Comparison of ENCODE assay signal across 24 cellular contexts in genomic region chr1:230121950-230122349, GRCh38. TPM values are rescaled to one million over a fixed set of nuclear protein-coding genes. Genes with fewer than 3 reads are reported as not detected.
A peak's percentile ranks its signal among the peaks of the same experiment; 100 is the strongest.
DNase-seq lines count a peak whose midpoint lies in the region; ATAC-seq and TF ChIP-seq lines count a peak whose summit lies in the region.
"Had no signal": no experiment of that assay in that cellular context is flagged by ENCODE, and none has a peak within 500 bp of the region (broad histone marks: within the 10 kb centered on the region; RNA-seq: fewer than 3 reads in every experiment).

No MANE protein-coding gene starts in this region.

- H3K27me3 Mint-ChIP-seq in IgD-negative memory B cell (no peaks in the 10 kb centered on the region), chondrocyte (ENCODE audit: low read depth) (no peaks in the 10 kb centered on the region), nephron (ENCODE audit: low read depth) (no peaks in the 10 kb centered on the region)
- H3K27me3 Mint-ChIP-seq: progenitor cell of endocrine pancreas had no signal

- no TSS peak for BruUV-seq in OCI-LY7 (replicated peaks; lab: Mats Ljungman, UMichigan)

- no peaks in the 10 kb centered on the region for H3K9me2 ChIP-seq in OCI-LY7 (ENCODE audit: insufficient read depth, low read length)

- H2AFZ ChIP-seq in OCI-LY7 (ENCODE audit: low read length), result no peak overlapping the region; the same call in 1 of the 2 replicates

- POLR2A ChIA-PET in OCI-LY7 (lab: Charles Lee), result interaction anchor here (0.6 to 5.5 kb wide), 8 partner anchors 8 to 32 kb away, joined by 5 to 56 read pairs (median 10); no protein-coding TSS in a partner anchor

- H3K36me3 ChIP-seq in OCI-LY7 (ENCODE audit: insufficient read depth, low read length), result no peaks in the 10 kb centered on the region
- H3K36me3 ChIP-seq: brain microvascular endothelial cell, right lobe of liver, uterus had no signal

- peaks cover 88% of the 10 kb centered on the region for H3K4me1 ChIP-seq in OCI-LY7 (ENCODE audit: insufficient read depth, low read length, poor library complexity, severe bottlenecking)
- H3K4me1 ChIP-seq: uterus had no signal

- peaks cover 15% of the 10 kb centered on the region for H3K36me3 Mint-ChIP-seq in IgD-negative memory B cell
- peaks cover 7% of the 10 kb centered on the region for H3K36me3 Mint-ChIP-seq in chondrocyte (ENCODE audit: low read depth)
- peaks cover 21% of the 10 kb centered on the region for H3K36me3 Mint-ChIP-seq in nephron (ENCODE audit: low read depth)
- H3K36me3 Mint-ChIP-seq: stimulated activated effector memory CD8-positive, alpha-beta T cell treated with anti-CD3 and anti-CD28 coated beads, Interleukin-12 subunit alpha, Interleukin-12 subunit beta, amount 100 ng/mL, for 72 hours had no signal

- H3K9me3 Mint-ChIP-seq in IgD-negative memory B cell (no peaks in the 10 kb centered on the region), chondrocyte (ENCODE audit: low read depth) (no peaks in the 10 kb centered on the region), nephron (no peaks in the 10 kb centered on the region)
- H3K9me3 Mint-ChIP-seq: stimulated activated effector memory CD8-positive, alpha-beta T cell treated with anti-CD3 and anti-CD28 coated beads, Interleukin-12 subunit alpha, Interleukin-12 subunit beta, amount 100 ng/mL, for 72 hours; T-helper 1 cell treated with Interleukin-12 subunit alpha and Interleukin-12 subunit beta and Interleukin-4 antibody, amounts not matched to agents 30 μg/mL and 1 μg/mL, for 36 hours had no signal

- ATAC-seq in HG03108 (IDR thresholded peaks at IDR 0.05; ENCODE audit: unreplicated experiment) (no peak), HG02763 (IDR thresholded peaks at IDR 0.05; ENCODE audit: unreplicated experiment) (no peak)
- ATAC-seq: lower lobe of right lung; right lobe of liver; stimulated activated effector memory CD8-positive, alpha-beta T cell treated with anti-CD3 and anti-CD28 coated beads, Interleukin-12 subunit alpha, Interleukin-12 subunit beta, amount 100 ng/mL, for 72 hours had no signal

- H4K20me1 ChIP-seq in OCI-LY7 (ENCODE audit: insufficient read depth, low read length), result no peaks in the 10 kb centered on the region

- CTCF ChIA-PET in OCI-LY7 (lab: Charles Lee; ENCODE audit: unreplicated experiment), result interaction anchor here (1.2 to 1.7 kb wide), 2 partner anchors 12 to 24 kb away, joined by 5 to 7 read pairs; no protein-coding TSS in a partner anchor

- intact Hi-C loops in OCI-LY7 (cut with micrococcal nuclease; ENCODE audit: unreplicated experiment), result loop anchor here (2.0 to 5.0 kb wide), 4 partner anchors 15 to 460 kb away; no protein-coding TSS in a partner anchor

- TF ChIP-seq CTCF in OCI-LY7 (conservative IDR thresholded peaks at IDR 0.05; ENCODE audit: low read length), result no peak
- TF ChIP-seq CTCF in chondrocyte (IDR thresholded peaks at IDR 0.05), result no peak
- TF ChIP-seq CTCF in nephron (IDR thresholded peaks at IDR 0.05; ENCODE audit: unreplicated experiment in 3 of 3), result no peak

- peaks cover 46 to 67% (median 48%) of the 10 kb centered on the region in 3 donors for H3K4me1 Mint-ChIP-seq in IgD-negative memory B cell
- H3K4me1 Mint-ChIP-seq in chondrocyte (ENCODE audit: low read depth), result peaks cover 79% of the 10 kb centered on the region
- H3K4me1 Mint-ChIP-seq in nephron, result peaks cover 82% of the 10 kb centered on the region

- H3K27ac Mint-ChIP-seq in IgD-negative memory B cell (peak overlapping the region in 2 of 3 donors; percentile 46 to 90), chondrocyte (ENCODE audit: unreplicated experiment) (peak overlapping the region; percentile 87), nephron (peak overlapping the region; percentile 74 to 82 (median 78))
- H3K27ac Mint-ChIP-seq: progenitor cell of endocrine pancreas; stimulated activated effector memory CD8-positive, alpha-beta T cell treated with anti-CD3 and anti-CD28 coated beads, Interleukin-12 subunit alpha, Interleukin-12 subunit beta, amount 100 ng/mL, for 72 hours; T-helper 1 cell treated with Interleukin-12 subunit alpha and Interleukin-12 subunit beta and Interleukin-4 antibody, amounts not matched to agents 30 μg/mL and 1 μg/mL, for 36 hours had no signal

- H3K4me2 ChIP-seq in OCI-LY7 (ENCODE audit: low read length), result peak overlapping the region; percentile 62

- H3K4me3 Mint-ChIP-seq in IgD-negative memory B cell, result no peak overlapping the region
- no peak overlapping the region for H3K4me3 Mint-ChIP-seq in chondrocyte (ENCODE audit: unreplicated experiment)
- H3K4me3 Mint-ChIP-seq in nephron, result no peak overlapping the region
- H3K4me3 Mint-ChIP-seq: stimulated activated effector memory CD8-positive, alpha-beta T cell treated with anti-CD3 and anti-CD28 coated beads, Interleukin-12 subunit alpha, Interleukin-12 subunit beta, amount 100 ng/mL, for 72 hours; T-helper 1 cell treated with Interleukin-12 subunit alpha and Interleukin-12 subunit beta and Interleukin-4 antibody, amounts not matched to agents 30 μg/mL and 1 μg/mL, for 36 hours had no signal

- H3K27ac ChIP-seq in OCI-LY7 (ENCODE audit: low read depth, low read length, poor library complexity, severe bottlenecking), result peak overlapping the region; percentile 95
- H3K27ac ChIP-seq: brain microvascular endothelial cell, lower lobe of right lung, right lobe of liver, uterus had no signal

- peaks cover 59% of the 10 kb centered on the region; the same call in 1 of the 2 replicates for H3K79me2 ChIP-seq in OCI-LY7 (ENCODE audit: insufficient read depth, low read depth, low read length)

- H3K4me3 ChIP-seq in OCI-LY7 (ENCODE audit: low read depth, low read length, poor library complexity, severe bottlenecking), result peak overlapping the region; percentile 31
- H3K4me3 ChIP-seq: lower lobe of right lung, right lobe of liver, uterus had no signal

- DNase-seq in OCI-LY7 (ENCODE audit: low spot score) (no peak), chondrocyte (ENCODE audit: low spot score) (no peak), midbrain (lab: John Stamatoyannopoulos, UW) (no peak), NCI-H128 (lab: John Stamatoyannopoulos, UW; ENCODE audit: unreplicated experiment) (no peak)
- DNase-seq: activated CD4-positive, alpha-beta T cell treated with anti-CD3 and anti-CD28 coated beads for 1 hour; activated T-cell treated with anti-CD3 and anti-CD28 coated beads, Interleukin-2, amount 50 U/mL, for 1 hour; effector CD4-positive, alpha-beta T cell; islet precursor cell; lower lobe of right lung; NCI-H1092; NCI-H187 treated with DMSO at 0.1 percent for 48 hours; NCI-H524 treated with DMSO at 0.1 percent for 48 hours; right lobe of liver; stimulated activated CD4-positive, alpha-beta T cell treated with anti-CD3 and anti-CD28 coated beads, Interleukin-12 subunit alpha, Interleukin-12 subunit beta, amount 100 ng/mL, for 4 hours; stimulated activated CD4-positive, alpha-beta T cell treated with anti-CD3 and anti-CD28 coated beads, Interleukin-4, amount 100 ng/mL, for 24 hours; uterus had no signal

- H3K9me3 ChIP-seq in OCI-LY7 (ENCODE audit: low read length), result no peaks in the 10 kb centered on the region
- H3K9me3 ChIP-seq: lower lobe of right lung, right lobe of liver, uterus had no signal

RNA-seq across cellular contexts. Expression of gene GALNT2, which starts 54.9 kb away (rescaled TPM):
- 15.8 TPM for polyA plus RNA-seq in IgD-negative memory B cell
- total RNA-seq in OCI-LY7 (2014; rRNA removed; shearing (Covaris generic)), result 26.3 and 29.9 TPM in 2 replicates
- total RNA-seq in OCI-LY7 (2022) (56.4 and 67.3 TPM in 2 replicates), chondrocyte (210 to 276 TPM (median 223 TPM) in 3 replicates)
